In the genomic region with DNA sequence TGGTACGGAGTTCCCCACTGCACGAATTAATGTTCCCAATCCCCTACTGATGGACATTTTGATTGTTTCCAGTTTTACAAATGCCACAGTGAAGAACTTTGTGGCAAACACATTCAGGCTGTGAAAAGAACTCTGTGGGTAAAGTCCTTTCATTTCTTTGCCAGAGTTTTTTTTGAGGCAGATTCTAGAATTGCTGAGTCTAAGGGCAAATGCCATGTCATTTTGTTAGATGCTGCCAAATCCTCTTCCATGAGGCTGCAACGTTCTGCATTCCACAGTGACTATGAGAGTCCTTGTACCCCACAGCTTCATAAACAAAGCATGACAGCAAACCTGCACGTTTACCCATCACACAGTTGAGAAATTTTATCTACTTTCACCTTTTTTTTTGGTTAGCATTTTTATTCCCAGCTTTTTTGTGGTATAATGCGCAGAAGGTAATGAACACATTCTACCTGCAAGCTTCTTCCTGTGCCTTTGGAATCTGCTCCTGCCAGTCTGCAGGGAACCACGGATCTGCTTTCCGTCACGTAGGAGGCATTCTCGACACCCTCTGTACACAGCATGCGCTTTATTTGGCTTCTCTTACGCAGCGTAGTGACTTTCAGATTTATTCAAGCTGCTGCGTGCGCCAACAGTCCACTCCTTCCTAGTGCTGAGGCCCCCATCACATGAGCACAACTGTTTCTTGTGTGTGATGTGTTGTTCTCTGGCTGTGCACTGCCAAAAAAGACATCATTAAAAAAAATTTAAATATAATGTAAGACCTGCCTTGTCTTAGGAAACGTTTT, we compare ENCODE assay signal across 8 cellular contexts. TPM values are rescaled to one million over a fixed set of nuclear protein-coding genes. Genes with fewer than 3 reads are reported as not detected.
A peak's percentile ranks its signal among the peaks of the same experiment; 100 is the strongest.
DNase-seq lines count a peak whose midpoint lies in the region; ATAC-seq and TF ChIP-seq lines count a peak whose summit lies in the region.
"Not testable (repeated sequence)": the region's sequence is repeated elsewhere in the genome, so short reads cannot be mapped to it uniquely, and the experiment has no call there.

No MANE protein-coding gene starts in this region.

- CTCF ChIA-PET in PC-3 (lab: Charles Lee) = not testable (repeated sequence)

- H3K4me1 ChIP-seq in BLaER1 = peaks cover 37% of the 10 kb centered on the region
- not testable (repeated sequence) for H3K4me1 ChIP-seq in PC-3 (ENCODE audit: insufficient read depth, low read length); stomach smooth muscle (ENCODE audit: control insufficient read depth, insufficient read depth, low read length)

- H3K9me3 Mint-ChIP-seq in activated T-helper 2 cell treated with anti-CD3 and anti-CD28 coated beads, Interferon-gamma antibody, Interleukin-2, Interleukin-4, amounts not matched to agents 10 μg/mL and 5 μg/mL and 100 μg/mL, durations not matched to agents 14 hours and 24 hours and 36 hours; memory B cell: not testable (repeated sequence)

- H3K27me3 Mint-ChIP-seq in activated T-helper 2 cell treated with anti-CD3 and anti-CD28 coated beads, Interferon-gamma antibody, Interleukin-2, Interleukin-4, amounts not matched to agents 10 μg/mL and 5 μg/mL and 100 μg/mL, durations not matched to agents 14 hours and 24 hours and 36 hours (ENCODE audit: low read depth); memory B cell: not testable (repeated sequence)

- H3K4me1 Mint-ChIP-seq in activated T-helper 2 cell treated with anti-CD3 and anti-CD28 coated beads, Interferon-gamma antibody, Interleukin-2, Interleukin-4, amounts not matched to agents 10 μg/mL and 5 μg/mL and 100 μg/mL, durations not matched to agents 14 hours and 24 hours and 36 hours (ENCODE audit: low read depth) = peaks cover 35% of the 10 kb centered on the region
- H3K4me1 Mint-ChIP-seq in memory B cell = not testable (repeated sequence)

- H3K79me2 ChIP-seq in PC-3 (ENCODE audit: low read length) = not testable (repeated sequence)

- ATAC-seq in PC-3; memory B cell (ENCODE audit: low read depth): not testable (repeated sequence)
- ATAC-seq in left ventricle myocardium superior = peak; percentile 74
- ATAC-seq in sciatic nerve = peak; percentile 72

- not testable (repeated sequence) for DNase-seq in PC-3; activated T-helper 2 cell treated with anti-CD3 and anti-CD28 coated beads, Interferon-gamma antibody, Interleukin-2, Interleukin-4, amounts not matched to agents 10 μg/mL and 5 μg/mL and 100 μg/mL, durations not matched to agents 14 hours and 24 hours and 36 hours (ENCODE audit: low spot score); left ventricle myocardium superior; memory B cell (ENCODE audit: low spot score in 2 of 2); sciatic nerve (ENCODE audit: low spot score)
- DNase-seq in fibroblast of gingiva (ENCODE audit: low read depth) = peak; percentile 45

- H3K9me2 ChIP-seq in PC-3 (replicated peaks; ENCODE audit: low read length) = not testable (repeated sequence)

- POLR2A ChIA-PET in PC-3 (lab: Charles Lee; ENCODE audit: unreplicated experiment) = not testable (repeated sequence)

- H3K9me3 ChIP-seq in BLaER1; PC-3 (ENCODE audit: low read length); stomach smooth muscle (ENCODE audit: control insufficient read depth in 2 of 2, low read length in 2 of 2): not testable (repeated sequence)

- peak overlapping the region; percentile 88 for H3K27ac Mint-ChIP-seq in activated T-helper 2 cell treated with anti-CD3 and anti-CD28 coated beads, Interferon-gamma antibody, Interleukin-2, Interleukin-4, amounts not matched to agents 10 μg/mL and 5 μg/mL and 100 μg/mL, durations not matched to agents 14 hours and 24 hours and 36 hours
- peak overlapping the region; percentile 71 for H3K27ac Mint-ChIP-seq in memory B cell

- TSS peak; percentile 26 for BruUV-seq in PC-3 (replicated peaks; lab: Mats Ljungman, UMichigan)

- peak overlapping the region; percentile 87; the same call in 1 of the 2 replicates for H3K4me2 ChIP-seq in BLaER1
- not testable (repeated sequence) for H3K4me2 ChIP-seq in PC-3 (ENCODE audit: low read length)

- H4K20me1 ChIP-seq in BLaER1; PC-3 (ENCODE audit: low read length): not testable (repeated sequence)

- TF ChIP-seq CTCF in PC-3 (conservative IDR thresholded peaks at IDR 0.05; ENCODE audit: low read depth, low read length) = not testable (repeated sequence)

- H3K36me3 Mint-ChIP-seq in activated T-helper 2 cell treated with anti-CD3 and anti-CD28 coated beads, Interferon-gamma antibody, Interleukin-2, Interleukin-4, amounts not matched to agents 10 μg/mL and 5 μg/mL and 100 μg/mL, durations not matched to agents 14 hours and 24 hours and 36 hours (ENCODE audit: low read depth) = peaks cover 57% of the 10 kb centered on the region
- peaks cover 15% of the 10 kb centered on the region for H3K36me3 Mint-ChIP-seq in memory B cell

- H3K4me3 Mint-ChIP-seq in activated T-helper 2 cell treated with anti-CD3 and anti-CD28 coated beads, Interferon-gamma antibody, Interleukin-2, Interleukin-4, amounts not matched to agents 10 μg/mL and 5 μg/mL and 100 μg/mL, durations not matched to agents 14 hours and 24 hours and 36 hours (ENCODE audit: low read depth); memory B cell: not testable (repeated sequence)

- H2AFZ ChIP-seq in PC-3 (ENCODE audit: low read length) = not testable (repeated sequence)

- peaks cover 23% of the 10 kb centered on the region for H3K36me3 ChIP-seq in BLaER1
- not testable (repeated sequence) for H3K36me3 ChIP-seq in PC-3 (ENCODE audit: low read depth, low read length); stomach smooth muscle (ENCODE audit: control insufficient read depth in 2 of 2, insufficient read depth in 2 of 2, low read length in 2 of 2)

- H3K9ac ChIP-seq in BLaER1; PC-3 (ENCODE audit: low read length); stomach smooth muscle (ENCODE audit: low read length in 2 of 2): not testable (repeated sequence)

- not testable (repeated sequence) for H3F3A ChIP-seq in PC-3 (ENCODE audit: low read length, unreplicated experiment)

- not testable (repeated sequence) for H3K27ac ChIP-seq in BLaER1; PC-3 (ENCODE audit: low read length)
- H3K27ac ChIP-seq in stomach smooth muscle (ENCODE audit: low read length) = peak overlapping the region; percentile 69

- H3K27me3 ChIP-seq in BLaER1; PC-3 (ENCODE audit: low read length); stomach smooth muscle (ENCODE audit: control insufficient read depth in 1 of 2, insufficient read depth in 2 of 2, low read length in 2 of 2): not testable (repeated sequence)

- H3K4me3 ChIP-seq in BLaER1; PC-3 (ENCODE audit: low read length); stomach smooth muscle (ENCODE audit: low read length in 2 of 2): not testable (repeated sequence)

- intact Hi-C loops in PC-3 (cut with micrococcal nuclease); activated T-helper 2 cell treated with anti-CD3 and anti-CD28 coated beads, Interferon-gamma antibody, Interleukin-2, Interleukin-4, amounts not matched to agents 10 μg/mL and 5 μg/mL and 100 μg/mL, durations not matched to agents 14 hours and 24 hours and 36 hours (cut with micrococcal nuclease); left ventricle myocardium superior (cut with micrococcal nuclease); sciatic nerve (cut with DNase I): not testable (repeated sequence)

RNA-seq across cellular contexts. Expression of gene TNK2, which starts 51.2 kb away (rescaled TPM):
- total RNA-seq in PC-3 (2014; rRNA removed) (43.7 and 49.3 TPM in 2 replicates), left ventricle myocardium superior (28.9 TPM), sciatic nerve (72.0 TPM)
- total RNA-seq in activated T-helper 2 cell treated with anti-CD3 and anti-CD28 coated beads, Interferon-gamma antibody, Interleukin-2, Interleukin-4, amounts not matched to agents 10 μg/mL and 5 μg/mL and 100 μg/mL, durations not matched to agents 14 hours and 24 hours and 36 hours = 122 and 123 TPM in 2 replicates
